In genomic region chr11:101441747-101442146, GRCh38 we compare ENCODE assay signal across 15 cellular contexts.
DNase-seq lines count a peak whose midpoint lies in the region; ATAC-seq, FAIRE-seq and TF ChIP-seq lines count a peak whose summit lies in the region.
"Had no signal": no experiment of that assay in that cellular context is flagged by ENCODE, and none has a peak within 500 bp of the region (broad histone marks: within the 10 kb centered on the region; RNA-seq: fewer than 3 reads in every experiment).

No MANE protein-coding gene starts in this region.

- no peaks in the 10 kb centered on the region for H3K9me3 ChIP-seq in cardiac muscle cell (ENCODE audit: low read depth)
- H3K9me3 ChIP-seq in pancreas, result no peaks in the 10 kb centered on the region
- H3K9me3 ChIP-seq: Peyer's patch had no signal

- H3K27me3 ChIP-seq in cardiac muscle cell (no peaks in the 10 kb centered on the region), pancreas (no peaks in the 10 kb centered on the region)
- H3K27me3 ChIP-seq: Peyer's patch had no signal

- FAIRE-seq in pancreas (lab: Jason Lieb, UNC) (no peak), H54 (lab: Jason Lieb, UNC) (no peak)
- FAIRE-seq: GM12892 had no signal

- DNase-seq in AG08396 (ENCODE audit: low spot score) (peak; percentile 17), NCI-H774 (lab: John Stamatoyannopoulos, UW) (peak; percentile 16), cardiac muscle cell (ENCODE audit: low read depth in 1 of 2, low spot score in 1 of 2) (no peak), pancreas (peak; percentile 60 to 87 (median 82)), H54 (ENCODE audit: insufficient read length, low spot score) (no peak), AML-193 (lab: John Stamatoyannopoulos, UW) (no peak)
- DNase-seq: activated CD8-positive, alpha-beta T cell treated with anti-CD3 and anti-CD28 coated beads for 36 hours; cerebellar nuclear complex; DMS79; NCI-H446 treated with DMSO at 0.1 percent for 48 hours; Peyer's patch; T-helper 9 cell had no signal

- H3K36me3 ChIP-seq in cardiac muscle cell (no peaks in the 10 kb centered on the region), pancreas (no peaks in the 10 kb centered on the region)
- H3K36me3 ChIP-seq: Peyer's patch had no signal

- H3K4me3 ChIP-seq in cardiac muscle cell, result no peak overlapping the region
- H3K4me3 ChIP-seq in pancreas, result no peak overlapping the region
- H3K4me3 ChIP-seq: Peyer's patch had no signal

- WGBS in pancreas, 2 donors, result 5 to 19% methylated on average over 1 of the region's 1 CpG

- peak; percentile 96 to 98 (median 97) for ATAC-seq in pancreas
- ATAC-seq in HG03469 (IDR thresholded peaks at IDR 0.05; ENCODE audit: unreplicated experiment), result no peak
- no peak for ATAC-seq in HG03196 (IDR thresholded peaks at IDR 0.05; ENCODE audit: unreplicated experiment)
- ATAC-seq: activated CD8-positive, alpha-beta T cell treated with anti-CD3 and anti-CD28 coated beads for 36 hours had no signal

- H3K27ac ChIP-seq in cardiac muscle cell (peak overlapping the region; percentile 22), pancreas (peak overlapping the region; percentile 54 to 66 (median 56))
- H3K27ac ChIP-seq: Peyer's patch had no signal

- H3K4me1 ChIP-seq in cardiac muscle cell (ENCODE audit: low read depth), result no peaks in the 10 kb centered on the region
- H3K4me1 ChIP-seq in pancreas, result peaks cover 0 to 35% (median 25%) of the 10 kb centered on the region in 3 donors

- no peak for TF ChIP-seq CTCF in cardiac muscle cell (IDR thresholded peaks at IDR 0.05; ENCODE audit: low read depth, low read length)
- no peak for TF ChIP-seq CTCF in pancreas (IDR thresholded peaks at IDR 0.05)

- intact Hi-C loops in pancreas (cut with DNase I), result no loop called here

- no peak for TF ChIP-seq POLR2A in H54 (IDR thresholded peaks at IDR 0.05; ENCODE audit: low read depth, low read length)

Comparison
In these comparisons a context has a peak if more than half of its experiments do, and no peak if none do; other contexts are left out.
1. DNase-seq: peak in AG08396 (single experiment), NCI-H774 (single experiment) and pancreas (6 of 6); none in cardiac muscle cell (0 of 2), H54 (single experiment) and AML-193 (0 of 2).
2. ATAC-seq: peak in pancreas (4 of 4); none in HG03469 (single experiment) and HG03196 (single experiment).